In the genomic region with DNA sequence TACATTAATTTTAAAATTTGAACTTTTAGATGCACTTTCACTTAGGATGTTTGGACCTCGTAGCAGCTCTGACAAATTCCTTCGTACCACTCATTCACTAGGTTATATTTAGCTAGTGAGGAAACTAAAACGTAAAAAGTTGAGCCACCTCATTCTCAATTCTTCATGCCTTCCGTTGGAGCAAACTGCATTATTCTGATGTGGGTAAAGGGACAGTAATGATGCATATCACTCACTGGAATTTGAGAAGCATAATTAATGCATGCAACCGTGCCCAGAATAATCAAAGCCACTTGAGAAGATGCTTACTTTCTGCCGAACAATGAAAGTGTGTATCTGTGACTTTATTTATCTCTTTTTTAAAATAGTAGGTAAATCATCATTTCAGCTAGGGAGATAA, we compare ENCODE assay signal across 8 cellular contexts. TPM values are rescaled to one million over a fixed set of nuclear protein-coding genes. Genes with fewer than 3 reads are reported as not detected.
DNase-seq lines count a peak whose midpoint lies in the region; ATAC-seq, FAIRE-seq and TF ChIP-seq lines count a peak whose summit lies in the region.

No MANE protein-coding gene starts in this region.

- H3K4me3 Mint-ChIP-seq in activated CD8-positive, alpha-beta memory T cell treated with anti-CD3 and anti-CD28 coated beads, Interleukin-2, amount 10 ng/mL, durations not matched to agents 7 days and 5 days: peak overlapping the region; percentile 89
- peak overlapping the region; percentile 99 for H3K4me3 Mint-ChIP-seq in T-helper 17 cell
- peak overlapping the region; percentile 89 for H3K4me3 Mint-ChIP-seq in stimulated activated memory B cell treated with anti-CD40 and anti-IgM and Interleukin-4, amounts not matched to agents 10 μg/mL and 1 μg/mL and 100 μg/mL, for 72 hours

- no peak for FAIRE-seq in GM12891 (lab: Jason Lieb, UNC)

- no peak for DNase-seq in activated CD8-positive, alpha-beta memory T cell treated with anti-CD3 and anti-CD28 coated beads, Interleukin-2, amount 10 ng/mL, durations not matched to agents 7 days and 5 days
- DNase-seq in activated CD8-positive, alpha-beta memory T cell treated with anti-CD3 and anti-CD28 coated beads, Interleukin-2, amount 50 U/mL, for 4 hours: no peak
- no peak for DNase-seq in T-helper 17 cell
- DNase-seq in fibroblast of mammary gland (ENCODE audit: low read depth): peak; percentile 55
- DNase-seq in effector CD8-positive, alpha-beta T cell (lab: John Stamatoyannopoulos, UW): no peak
- DNase-seq in GM12891 (ENCODE audit: insufficient read length, low spot score): no peak

- H3K4me3 ChIP-seq in fibroblast of mammary gland (ENCODE audit: control insufficient read depth, low read depth, low read length): peak overlapping the region; percentile 60

- ATAC-seq in activated CD8-positive, alpha-beta memory T cell treated with anti-CD3 and anti-CD28 coated beads, Interleukin-2, amount 10 ng/mL, durations not matched to agents 7 days and 5 days: no peak
- ATAC-seq in T-helper 17 cell: no peak
- ATAC-seq in stimulated activated memory B cell treated with anti-CD40 and anti-IgM and Interleukin-4, amounts not matched to agents 10 μg/mL and 1 μg/mL and 100 μg/mL, for 72 hours: no peak
- no peak for ATAC-seq in GM19351 (IDR thresholded peaks at IDR 0.05; ENCODE audit: unreplicated experiment)

- TF ChIP-seq POLR2A in GM12891 (IDR thresholded peaks at IDR 0.05; ENCODE audit: low read depth, low read length): no peak

- H3K27me3 Mint-ChIP-seq in activated CD8-positive, alpha-beta memory T cell treated with anti-CD3 and anti-CD28 coated beads, Interleukin-2, amount 10 ng/mL, durations not matched to agents 7 days and 5 days: no peaks in the 10 kb centered on the region
- H3K27me3 Mint-ChIP-seq in T-helper 17 cell: no peaks in the 10 kb centered on the region
- H3K27me3 Mint-ChIP-seq in stimulated activated memory B cell treated with anti-CD40 and anti-IgM and Interleukin-4, amounts not matched to agents 10 μg/mL and 1 μg/mL and 100 μg/mL, for 72 hours: no peaks in the 10 kb centered on the region

- peaks cover 49% of the 10 kb centered on the region for H3K4me1 Mint-ChIP-seq in activated CD8-positive, alpha-beta memory T cell treated with anti-CD3 and anti-CD28 coated beads, Interleukin-2, amount 10 ng/mL, durations not matched to agents 7 days and 5 days
- H3K4me1 Mint-ChIP-seq in T-helper 17 cell: peaks cover 55% of the 10 kb centered on the region
- H3K4me1 Mint-ChIP-seq in stimulated activated memory B cell treated with anti-CD40 and anti-IgM and Interleukin-4, amounts not matched to agents 10 μg/mL and 1 μg/mL and 100 μg/mL, for 72 hours: peaks cover 52% of the 10 kb centered on the region

- no peak for TF ChIP-seq CTCF in fibroblast of mammary gland (conservative IDR thresholded peaks at IDR 0.05; ENCODE audit: control insufficient read depth, insufficient read depth, low read depth, low read length)

- no peaks in the 10 kb centered on the region for H3K9me3 Mint-ChIP-seq in activated CD8-positive, alpha-beta memory T cell treated with anti-CD3 and anti-CD28 coated beads, Interleukin-2, amount 10 ng/mL, durations not matched to agents 7 days and 5 days (ENCODE audit: low read depth)
- no peaks in the 10 kb centered on the region for H3K9me3 Mint-ChIP-seq in stimulated activated memory B cell treated with anti-CD40 and anti-IgM and Interleukin-4, amounts not matched to agents 10 μg/mL and 1 μg/mL and 100 μg/mL, for 72 hours

- H3K27ac Mint-ChIP-seq in activated CD8-positive, alpha-beta memory T cell treated with anti-CD3 and anti-CD28 coated beads, Interleukin-2, amount 10 ng/mL, durations not matched to agents 7 days and 5 days: peak overlapping the region; percentile 99
- H3K27ac Mint-ChIP-seq in T-helper 17 cell: peak overlapping the region; percentile 100
- peak overlapping the region; percentile 94 for H3K27ac Mint-ChIP-seq in stimulated activated memory B cell treated with anti-CD40 and anti-IgM and Interleukin-4, amounts not matched to agents 10 μg/mL and 1 μg/mL and 100 μg/mL, for 72 hours

- H3K36me3 Mint-ChIP-seq in activated CD8-positive, alpha-beta memory T cell treated with anti-CD3 and anti-CD28 coated beads, Interleukin-2, amount 10 ng/mL, durations not matched to agents 7 days and 5 days: peaks cover 50% of the 10 kb centered on the region
- peaks cover 4% of the 10 kb centered on the region for H3K36me3 Mint-ChIP-seq in T-helper 17 cell (ENCODE audit: low read depth)
- H3K36me3 Mint-ChIP-seq in stimulated activated memory B cell treated with anti-CD40 and anti-IgM and Interleukin-4, amounts not matched to agents 10 μg/mL and 1 μg/mL and 100 μg/mL, for 72 hours: peaks cover 20% of the 10 kb centered on the region

- H3K9me3 ChIP-seq in T-helper 17 cell (ENCODE audit: control insufficient read depth, low read length, poor library complexity, severe bottlenecking): no peaks in the 10 kb centered on the region

- CTCF ChIA-PET in activated CD8-positive, alpha-beta memory T cell treated with anti-CD3 and anti-CD28 coated beads, Interleukin-2, amount 10 ng/mL, durations not matched to agents 7 days and 5 days (lab: Charles Lee): interaction anchor here (1.0 to 2.1 kb wide), 5 partner anchors 12 to 164 kb away, joined by 3 to 9 read pairs (median 4); a partner anchor contains a TSS

TF ChIP-seq in GM12891, 5 proteins besides CTCF, POLR2A, EP300 and RAD21:
- TF ChIP-seq POLR2AphosphoS5 (IDR thresholded peaks at IDR 0.05; ENCODE audit: low read depth, low read length) (no peak), TAF1 (IDR thresholded peaks at IDR 0.05; ENCODE audit: low read depth, low read length) (no peak), PAX5 (IDR thresholded peaks at IDR 0.05; ENCODE audit: insufficient read depth, low read length, severe bottlenecking) (no peak), POU2F2 (IDR thresholded peaks at IDR 0.05; ENCODE audit: low read depth, low read length) (no peak), SPI1 (IDR thresholded peaks at IDR 0.05; ENCODE audit: low read depth, low read length) (no peak)

RNA-seq across cellular contexts. Expression of a gene that starts 2.2 kb away (rescaled TPM):
- total RNA-seq in activated CD8-positive, alpha-beta memory T cell treated with anti-CD3 and anti-CD28 coated beads, Interleukin-2, amount 10 ng/mL, durations not matched to agents 7 days and 5 days: 100 to 1,000 TPM in 1 of 2 experiments, 10 to 100 TPM in 1; 82.5 to 111 TPM
- 10 to 100 TPM; 72.8 to 74.4 TPM for total RNA-seq in T-helper 17 cell
- polyA plus RNA-seq in GM12891 (2012; ENCODE audit: low read depth, missing spikeins): 43.9 TPM

RNA-seq across cellular contexts. Expression of a gene that starts 2.7 kb away (rescaled TPM):
- total RNA-seq in activated CD8-positive, alpha-beta memory T cell treated with anti-CD3 and anti-CD28 coated beads, Interleukin-2, amount 10 ng/mL, durations not matched to agents 7 days and 5 days: 10 to 100 TPM; 33.7 to 37.6 TPM
- total RNA-seq in T-helper 17 cell: 10 to 100 TPM; 18.7 to 27.7 TPM
- 3.8 TPM for polyA plus RNA-seq in GM12891 (2012; ENCODE audit: low read depth, missing spikeins)

RNA-seq across cellular contexts. Expression of a gene that starts 36.8 kb away (rescaled TPM):
- under 1 TPM; 0.30 to 0.53 TPM for total RNA-seq in activated CD8-positive, alpha-beta memory T cell treated with anti-CD3 and anti-CD28 coated beads, Interleukin-2, amount 10 ng/mL, durations not matched to agents 7 days and 5 days
- under 1 TPM; 0.85 to 0.91 TPM for total RNA-seq in T-helper 17 cell
- 0.60 TPM for polyA plus RNA-seq in GM12891 (2012; ENCODE audit: low read depth, missing spikeins)
